ENCODE assay signal across 13 cellular contexts in the genomic region with DNA sequence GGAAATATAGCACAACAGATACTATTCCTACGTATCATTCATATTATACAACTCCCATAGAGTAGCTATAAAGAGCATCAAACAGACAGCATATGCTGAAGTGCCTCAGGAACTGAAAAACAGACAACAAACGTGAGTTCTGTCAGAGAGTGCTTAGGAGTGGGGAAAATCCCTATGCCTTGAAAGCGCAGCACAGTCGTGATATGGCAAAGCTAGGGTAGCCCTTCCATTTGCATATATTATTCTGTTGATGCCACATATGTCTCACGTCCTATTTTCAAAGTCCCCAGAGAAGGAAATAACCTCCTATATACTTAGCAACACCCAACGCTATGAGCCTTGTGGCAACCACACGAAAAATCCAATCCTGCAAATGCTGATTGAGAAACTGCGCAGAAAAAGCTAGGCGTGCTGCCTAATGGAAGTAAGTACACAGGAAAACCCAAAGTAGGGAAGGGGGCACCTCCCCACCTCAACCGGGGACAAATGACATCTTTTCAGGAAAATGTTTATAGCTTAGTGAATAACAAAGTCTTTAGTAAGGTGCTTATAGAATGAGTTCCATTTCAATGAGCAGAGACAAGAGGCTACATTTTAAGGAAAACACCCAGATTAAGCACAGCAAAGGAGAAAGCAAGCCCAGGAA.
DNase-seq lines count a peak whose midpoint lies in the region; ATAC-seq and TF ChIP-seq lines count a peak whose summit lies in the region.
"Had no signal": no experiment of that assay in that cellular context is flagged by ENCODE, and none has a peak within 500 bp of the region (broad histone marks: within the 10 kb centered on the region; RNA-seq: fewer than 3 reads in every experiment).

No MANE protein-coding gene starts in this region.

- BruUV-seq in MCF 10A (replicated peaks; lab: Mats Ljungman, UMichigan): no TSS peak

- TF ChIP-seq CTCF in neural progenitor cell (IDR thresholded peaks at IDR 0.05) (no peak), MCF 10A (IDR thresholded peaks at IDR 0.05; ENCODE audit: unreplicated experiment) (no peak)

- H4K20me1 ChIP-seq in neural progenitor cell (ENCODE audit: low read depth): no peaks in the 10 kb centered on the region

- no peak overlapping the region for H2AFZ ChIP-seq in neural progenitor cell (replicated peaks)

- no peaks in the 10 kb centered on the region for H3K79me2 ChIP-seq in neural progenitor cell (ENCODE audit: low read depth)

- ATAC-seq in GM18873 (IDR thresholded peaks at IDR 0.05; ENCODE audit: low FRiP score, unreplicated experiment) (peak; percentile 66), GM21529 (IDR thresholded peaks at IDR 0.05; ENCODE audit: unreplicated experiment) (peak; percentile 89), HG03095 (IDR thresholded peaks at IDR 0.05; ENCODE audit: unreplicated experiment) (peak; percentile 68)

- CTCF ChIA-PET in MCF 10A (lab: Yijun Ruan, JAX): interaction anchor here (1.4 kb wide), 1 partner anchor 12 kb away, joined by 3 read pairs; no protein-coding TSS in a partner anchor

- H3K27ac Mint-ChIP-seq in neural progenitor cell: no peak overlapping the region
- no peak overlapping the region for H3K27ac Mint-ChIP-seq in MCF 10A (ENCODE audit: low read depth, unreplicated experiment)
- H3K27ac Mint-ChIP-seq: CD8-positive, alpha-beta memory T cell had no signal

- H3K4me1 Mint-ChIP-seq in neural progenitor cell (no peaks in the 10 kb centered on the region), MCF 10A (ENCODE audit: insufficient read depth, unreplicated experiment) (no peaks in the 10 kb centered on the region)
- H3K4me1 Mint-ChIP-seq: CD8-positive, alpha-beta memory T cell had no signal

- no peaks in the 10 kb centered on the region for H3K27me3 ChIP-seq in neural progenitor cell

- H3K36me3 ChIP-seq in neural progenitor cell: no peaks in the 10 kb centered on the region
- H3K36me3 ChIP-seq: thoracic aorta had no signal

- POLR2A ChIA-PET in MCF 10A (lab: Yijun Ruan, JAX): no interaction called here

- H3K4me3 ChIP-seq in neural progenitor cell: no peak overlapping the region
- H3K4me3 ChIP-seq: thoracic aorta had no signal

- H3K9me3 ChIP-seq in neural progenitor cell (ENCODE audit: low read depth): no peaks in the 10 kb centered on the region
- H3K9me3 ChIP-seq: thoracic aorta had no signal

- H3K9me3 Mint-ChIP-seq in neural progenitor cell (peaks cover 5% of the 10 kb centered on the region), MCF 10A (ENCODE audit: unreplicated experiment) (no peaks in the 10 kb centered on the region)

- H3K9ac ChIP-seq in neural progenitor cell: no peak overlapping the region

- H3K4me1 ChIP-seq in neural progenitor cell: peaks cover 13% of the 10 kb centered on the region

- H3K27me3 Mint-ChIP-seq in neural progenitor cell (ENCODE audit: insufficient read depth, low read depth) (peaks cover 7% of the 10 kb centered on the region), MCF 10A (ENCODE audit: insufficient read depth, unreplicated experiment) (peaks cover 14% of the 10 kb centered on the region)

- no peaks in the 10 kb centered on the region for H3F3A ChIP-seq in neural progenitor cell (ENCODE audit: low read depth)

- DNase-seq in neural progenitor cell (ENCODE audit: low spot score): no peak
- no peak for DNase-seq in retina
- DNase-seq in MCF 10A (ENCODE audit: unreplicated experiment): no peak
- no peak for DNase-seq in activated naive CD4-positive, alpha-beta T cell treated with anti-CD3 and anti-CD28 coated beads, Interleukin-2, amount 50 U/mL, for 16 hours
- DNase-seq: activated CD4-positive, alpha-beta T cell treated with anti-CD3 and anti-CD28 coated beads for 4 hours; activated naive CD4-positive, alpha-beta T cell; caudate nucleus; CD8-positive, alpha-beta memory T cell; GDM1 had no signal

- H3K27ac ChIP-seq in neural progenitor cell: no peak overlapping the region
- H3K27ac ChIP-seq: thoracic aorta had no signal

- no peaks in the 10 kb centered on the region for H3K36me3 Mint-ChIP-seq in neural progenitor cell
- no peaks in the 10 kb centered on the region for H3K36me3 Mint-ChIP-seq in MCF 10A (ENCODE audit: insufficient read depth, unreplicated experiment)
- H3K36me3 Mint-ChIP-seq: CD8-positive, alpha-beta memory T cell had no signal

- intact Hi-C loops in MCF 10A (cut with micrococcal nuclease): no loop called here

- H3K4me2 ChIP-seq in neural progenitor cell: peak overlapping the region; percentile 2

- H3K4me3 Mint-ChIP-seq in neural progenitor cell (no peak overlapping the region), MCF 10A (ENCODE audit: unreplicated experiment) (no peak overlapping the region)
- H3K4me3 Mint-ChIP-seq: CD8-positive, alpha-beta memory T cell had no signal
